In the genomic region with DNA sequence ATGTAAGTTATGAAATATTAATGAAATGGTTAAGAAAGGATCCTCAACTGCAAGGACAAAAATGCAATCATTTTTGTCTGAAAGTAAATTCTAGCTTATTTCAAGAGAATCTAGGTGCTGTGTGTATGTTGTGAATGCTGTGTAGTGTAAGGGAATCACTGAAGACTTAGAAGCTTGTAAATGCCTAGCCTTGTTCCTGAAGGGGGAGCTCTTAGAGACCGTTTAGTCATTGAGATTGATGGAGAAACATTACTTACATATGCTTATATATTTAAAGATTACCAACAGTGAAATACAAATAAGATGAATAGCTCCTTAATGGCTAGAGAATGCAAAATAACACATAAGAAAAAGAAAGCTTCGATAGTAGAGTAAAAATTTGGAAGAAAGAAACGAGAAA, we compare ENCODE assay signal across 1 cellular context.
TF ChIP-seq lines count a peak whose summit lies in the region.

No MANE protein-coding gene starts in this region.

TF ChIP-seq in GM23338, 12 proteins besides CTCF, POLR2A, EP300 and RAD21 (continued from another document):
- TF ChIP-seq, protein P1, sequence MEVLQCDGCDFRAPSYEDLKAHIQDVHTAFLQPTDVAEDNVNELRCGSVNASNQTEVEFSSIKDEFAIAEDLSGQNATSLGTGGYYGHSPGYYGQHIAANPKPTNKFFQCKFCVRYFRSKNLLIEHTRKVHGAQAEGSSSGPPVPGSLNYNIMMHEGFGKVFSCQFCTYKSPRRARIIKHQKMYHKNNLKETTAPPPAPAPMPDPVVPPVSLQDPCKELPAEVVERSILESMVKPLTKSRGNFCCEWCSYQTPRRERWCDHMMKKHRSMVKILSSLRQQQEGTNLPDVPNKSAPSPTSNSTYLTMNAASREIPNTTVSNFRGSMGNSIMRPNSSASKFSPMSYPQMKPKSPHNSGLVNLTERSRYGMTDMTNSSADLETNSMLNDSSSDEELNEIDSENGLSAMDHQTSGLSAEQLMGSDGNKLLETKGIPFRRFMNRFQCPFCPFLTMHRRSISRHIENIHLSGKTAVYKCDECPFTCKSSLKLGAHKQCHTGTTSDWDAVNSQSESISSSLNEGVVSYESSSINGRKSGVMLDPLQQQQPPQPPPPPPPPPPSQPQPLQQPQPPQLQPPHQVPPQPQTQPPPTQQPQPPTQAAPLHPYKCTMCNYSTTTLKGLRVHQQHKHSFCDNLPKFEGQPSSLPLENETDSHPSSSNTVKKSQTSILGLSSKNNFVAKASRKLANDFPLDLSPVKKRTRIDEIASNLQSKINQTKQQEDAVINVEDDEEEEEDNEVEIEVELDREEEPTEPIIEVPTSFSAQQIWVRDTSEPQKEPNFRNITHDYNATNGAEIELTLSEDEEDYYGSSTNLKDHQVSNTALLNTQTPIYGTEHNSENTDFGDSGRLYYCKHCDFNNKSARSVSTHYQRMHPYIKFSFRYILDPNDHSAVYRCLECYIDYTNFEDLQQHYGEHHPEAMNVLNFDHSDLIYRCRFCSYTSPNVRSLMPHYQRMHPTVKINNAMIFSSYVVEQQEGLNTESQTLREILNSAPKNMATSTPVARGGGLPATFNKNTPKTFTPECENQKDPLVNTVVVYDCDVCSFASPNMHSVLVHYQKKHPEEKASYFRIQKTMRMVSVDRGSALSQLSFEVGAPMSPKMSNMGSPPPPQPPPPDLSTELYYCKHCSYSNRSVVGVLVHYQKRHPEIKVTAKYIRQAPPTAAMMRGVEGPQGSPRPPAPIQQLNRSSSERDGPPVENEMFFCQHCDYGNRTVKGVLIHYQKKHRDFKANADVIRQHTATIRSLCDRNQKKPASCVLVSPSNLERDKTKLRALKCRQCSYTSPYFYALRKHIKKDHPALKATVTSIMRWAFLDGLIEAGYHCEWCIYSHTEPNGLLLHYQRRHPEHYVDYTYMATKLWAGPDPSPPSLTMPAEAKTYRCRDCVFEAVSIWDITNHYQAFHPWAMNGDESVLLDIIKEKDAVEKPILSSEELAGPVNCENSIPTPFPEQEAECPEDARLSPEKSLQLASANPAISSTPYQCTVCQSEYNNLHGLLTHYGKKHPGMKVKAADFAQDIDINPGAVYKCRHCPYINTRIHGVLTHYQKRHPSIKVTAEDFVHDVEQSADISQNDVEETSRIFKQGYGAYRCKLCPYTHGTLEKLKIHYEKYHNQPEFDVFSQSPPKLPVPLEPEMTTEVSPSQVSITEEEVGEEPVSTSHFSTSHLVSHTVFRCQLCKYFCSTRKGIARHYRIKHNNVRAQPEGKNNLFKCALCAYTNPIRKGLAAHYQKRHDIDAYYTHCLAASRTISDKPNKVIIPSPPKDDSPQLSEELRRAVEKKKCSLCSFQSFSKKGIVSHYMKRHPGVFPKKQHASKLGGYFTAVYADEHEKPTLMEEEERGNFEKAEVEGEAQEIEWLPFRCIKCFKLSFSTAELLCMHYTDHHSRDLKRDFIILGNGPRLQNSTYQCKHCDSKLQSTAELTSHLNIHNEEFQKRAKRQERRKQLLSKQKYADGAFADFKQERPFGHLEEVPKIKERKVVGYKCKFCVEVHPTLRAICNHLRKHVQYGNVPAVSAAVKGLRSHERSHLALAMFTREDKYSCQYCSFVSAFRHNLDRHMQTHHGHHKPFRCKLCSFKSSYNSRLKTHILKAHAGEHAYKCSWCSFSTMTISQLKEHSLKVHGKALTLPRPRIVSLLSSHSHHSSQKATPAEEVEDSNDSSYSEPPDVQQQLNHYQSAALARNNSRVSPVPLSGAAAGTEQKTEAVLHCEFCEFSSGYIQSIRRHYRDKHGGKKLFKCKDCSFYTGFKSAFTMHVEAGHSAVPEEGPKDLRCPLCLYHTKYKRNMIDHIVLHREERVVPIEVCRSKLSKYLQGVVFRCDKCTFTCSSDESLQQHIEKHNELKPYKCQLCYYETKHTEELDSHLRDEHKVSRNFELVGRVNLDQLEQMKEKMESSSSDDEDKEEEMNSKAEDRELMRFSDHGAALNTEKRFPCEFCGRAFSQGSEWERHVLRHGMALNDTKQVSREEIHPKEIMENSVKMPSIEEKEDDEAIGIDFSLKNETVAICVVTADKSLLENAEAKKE (CRISPR knock-in tag; IDR thresholded peaks at IDR 0.05), result no peak
- TF ChIP-seq JUNB (IDR thresholded peaks at IDR 0.05; ENCODE audit: unreplicated experiment), result no peak
- no peak for TF ChIP-seq EZH2 (IDR thresholded peaks at IDR 0.05; ENCODE audit: low read depth, unreplicated experiment)
